Comparison of ENCODE assay signal across 1 cellular context in the genomic region with DNA sequence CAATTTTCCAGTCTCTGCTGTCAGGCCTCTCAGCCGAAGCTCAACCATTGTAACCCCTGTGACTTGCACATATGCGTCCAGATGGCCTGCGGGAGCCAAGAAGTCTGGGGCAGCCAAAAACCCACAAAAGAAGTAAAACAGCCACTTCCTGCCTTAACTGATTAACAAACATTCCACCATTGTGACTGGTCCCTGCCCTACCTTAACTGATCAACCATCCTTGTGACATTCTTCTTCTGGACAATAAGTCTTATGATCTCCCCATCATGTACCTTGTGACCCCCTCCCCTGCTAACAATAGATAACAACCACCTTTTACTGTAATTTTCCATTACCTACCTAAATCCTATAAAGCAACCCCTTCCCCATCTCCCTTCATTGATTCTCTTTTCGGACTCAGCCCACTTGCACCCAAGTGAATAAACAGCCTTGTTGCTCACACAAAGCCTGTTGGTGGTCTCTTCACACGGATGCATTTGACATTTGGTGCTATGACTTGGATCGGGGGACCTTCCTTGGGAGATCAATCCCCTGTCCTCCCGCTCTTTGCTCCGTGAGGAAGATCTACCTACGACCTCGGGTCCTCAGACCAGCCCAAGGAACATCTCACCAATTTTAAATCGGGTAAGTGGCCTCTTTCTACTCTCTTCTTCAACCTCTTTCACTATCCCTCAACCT.
TF ChIP-seq lines count a peak whose summit lies in the region.

No MANE protein-coding gene starts in this region.

TF ChIP-seq in K562, 482 proteins besides CTCF, POLR2A, EP300 and RAD21 (continued from another document and continues in another):
- peak; percentile 50; the same call in 1 of the 2 replicates for TF ChIP-seq MGA (IDR thresholded peaks at IDR 0.05)
- TF ChIP-seq L3MBTL2 (IDR thresholded peaks at IDR 0.05), result peak; percentile 66; the same call in 1 of the 2 replicates
- TF ChIP-seq, protein P1, sequence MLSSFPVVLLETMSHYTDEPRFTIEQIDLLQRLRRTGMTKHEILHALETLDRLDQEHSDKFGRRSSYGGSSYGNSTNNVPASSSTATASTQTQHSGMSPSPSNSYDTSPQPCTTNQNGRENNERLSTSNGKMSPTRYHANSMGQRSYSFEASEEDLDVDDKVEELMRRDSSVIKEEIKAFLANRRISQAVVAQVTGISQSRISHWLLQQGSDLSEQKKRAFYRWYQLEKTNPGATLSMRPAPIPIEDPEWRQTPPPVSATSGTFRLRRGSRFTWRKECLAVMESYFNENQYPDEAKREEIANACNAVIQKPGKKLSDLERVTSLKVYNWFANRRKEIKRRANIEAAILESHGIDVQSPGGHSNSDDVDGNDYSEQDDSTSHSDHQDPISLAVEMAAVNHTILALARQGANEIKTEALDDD (IDR thresholded peaks at IDR 0.05), result peak; percentile 54; the same call in 1 of the 2 replicates
- TF ChIP-seq ZNF143 (CRISPR knock-in tag; IDR thresholded peaks at IDR 0.05), result no peak
- TF ChIP-seq SIN3B (IDR thresholded peaks at IDR 0.05; ENCODE audit: low read depth), result no peak
- TF ChIP-seq, protein P2, sequence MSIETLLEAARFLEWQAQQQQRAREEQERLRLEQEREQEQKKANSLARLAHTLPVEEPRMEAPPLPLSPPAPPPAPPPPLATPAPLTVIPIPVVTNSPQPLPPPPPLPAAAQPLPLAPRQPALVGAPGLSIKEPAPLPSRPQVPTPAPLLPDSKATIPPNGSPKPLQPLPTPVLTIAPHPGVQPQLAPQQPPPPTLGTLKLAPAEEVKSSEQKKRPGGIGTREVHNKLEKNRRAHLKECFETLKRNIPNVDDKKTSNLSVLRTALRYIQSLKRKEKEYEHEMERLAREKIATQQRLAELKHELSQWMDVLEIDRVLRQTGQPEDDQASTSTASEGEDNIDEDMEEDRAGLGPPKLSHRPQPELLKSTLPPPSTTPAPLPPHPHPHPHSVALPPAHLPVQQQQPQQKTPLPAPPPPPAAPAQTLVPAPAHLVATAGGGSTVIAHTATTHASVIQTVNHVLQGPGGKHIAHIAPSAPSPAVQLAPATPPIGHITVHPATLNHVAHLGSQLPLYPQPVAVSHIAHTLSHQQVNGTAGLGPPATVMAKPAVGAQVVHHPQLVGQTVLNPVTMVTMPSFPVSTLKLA (conservative IDR thresholded peaks at IDR 0.05), result 0 out of 4 replicates have a peak, but pooled peaks of 1 of the 2 experiments have one; percentile 34
- no peak for TF ChIP-seq RUNX1 (IDR thresholded peaks at IDR 0.05; ENCODE audit: low read depth)
- no peak for TF ChIP-seq ZNF778 (CRISPR knock-in tag; IDR thresholded peaks at IDR 0.05)
- TF ChIP-seq NRF1 (conservative IDR thresholded peaks at IDR 0.05 in 1 of 2, IDR thresholded peaks at IDR 0.05 in 1 of 2), result 0 out of 4 replicates have a peak, but pooled peaks of 1 of the 2 experiments have one; percentile 30
- TF ChIP-seq, protein P3, sequence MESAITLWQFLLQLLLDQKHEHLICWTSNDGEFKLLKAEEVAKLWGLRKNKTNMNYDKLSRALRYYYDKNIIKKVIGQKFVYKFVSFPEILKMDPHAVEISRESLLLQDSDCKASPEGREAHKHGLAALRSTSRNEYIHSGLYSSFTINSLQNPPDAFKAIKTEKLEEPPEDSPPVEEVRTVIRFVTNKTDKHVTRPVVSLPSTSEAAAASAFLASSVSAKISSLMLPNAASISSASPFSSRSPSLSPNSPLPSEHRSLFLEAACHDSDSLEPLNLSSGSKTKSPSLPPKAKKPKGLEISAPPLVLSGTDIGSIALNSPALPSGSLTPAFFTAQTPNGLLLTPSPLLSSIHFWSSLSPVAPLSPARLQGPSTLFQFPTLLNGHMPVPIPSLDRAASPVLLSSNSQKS (CRISPR knock-in tag; IDR thresholded peaks at IDR 0.05), result no peak
- TF ChIP-seq HDAC6 (IDR thresholded peaks at IDR 0.05; ENCODE audit: low read depth, low read length), result no peak
- TF ChIP-seq HNRNPH1 (optimal IDR thresholded peaks at IDR 0.05; ENCODE audit: low read depth, low read length), result no peak
- peak; percentile 36; the same call in 1 of the 2 replicates for TF ChIP-seq FOXJ2 (tag; IDR thresholded peaks at IDR 0.05)
- TF ChIP-seq, protein P4, sequence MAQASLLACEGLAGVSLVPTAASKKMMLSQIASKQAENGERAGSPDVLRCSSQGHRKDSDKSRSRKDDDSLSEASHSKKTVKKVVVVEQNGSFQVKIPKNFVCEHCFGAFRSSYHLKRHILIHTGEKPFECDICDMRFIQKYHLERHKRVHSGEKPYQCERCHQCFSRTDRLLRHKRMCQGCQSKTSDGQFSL (CRISPR knock-in tag; IDR thresholded peaks at IDR 0.05), result no peak
- TF ChIP-seq, protein P4 (tag; IDR thresholded peaks at IDR 0.05), result 0 out of 4 replicates have a peak, but pooled peaks of 1 of the 2 experiments have one; percentile 6
- TF ChIP-seq NR2C1 (IDR thresholded peaks at IDR 0.05), result 0 out of 2 replicates have a peak, but pooled peaks have one; percentile 30
- TF ChIP-seq NR2C1 (tag; IDR thresholded peaks at IDR 0.05), result no peak
- TF ChIP-seq TAF1 (IDR thresholded peaks at IDR 0.05; ENCODE audit: control insufficient read depth, extremely low read depth, insufficient read depth, low read length, severe bottlenecking), result peak; percentile 51
- TF ChIP-seq POLR2H (tag; IDR thresholded peaks at IDR 0.05; ENCODE audit: low read depth), result peak; percentile 93
- TF ChIP-seq, protein P5, sequence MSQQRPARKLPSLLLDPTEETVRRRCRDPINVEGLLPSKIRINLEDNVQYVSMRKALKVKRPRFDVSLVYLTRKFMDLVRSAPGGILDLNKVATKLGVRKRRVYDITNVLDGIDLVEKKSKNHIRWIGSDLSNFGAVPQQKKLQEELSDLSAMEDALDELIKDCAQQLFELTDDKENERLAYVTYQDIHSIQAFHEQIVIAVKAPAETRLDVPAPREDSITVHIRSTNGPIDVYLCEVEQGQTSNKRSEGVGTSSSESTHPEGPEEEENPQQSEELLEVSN (IDR thresholded peaks at IDR 0.05; ENCODE audit: borderline replicate concordance in 1 of 2, extremely low read depth in 1 of 2, insufficient read depth in 1 of 2, insufficient read length in 1 of 2, low read depth in 1 of 2, low read length in 1 of 2, poor library complexity in 1 of 2, severe bottlenecking in 1 of 2), result peak in 1 of 2 experiments; percentile 33
- no peak for TF ChIP-seq ZNF76 (CRISPR knock-in tag; IDR thresholded peaks at IDR 0.05; ENCODE audit: borderline replicate concordance)
- no peak for TF ChIP-seq ZKSCAN8 (CRISPR knock-in tag; IDR thresholded peaks at IDR 0.05)
- peak; percentile 80; the same call in 1 of the 2 replicates for TF ChIP-seq MITF (IDR thresholded peaks at IDR 0.05)
- no peak for TF ChIP-seq SMARCB1 (IDR thresholded peaks at IDR 0.05; ENCODE audit: insufficient read length, low read depth)
- TF ChIP-seq NR2C2 (CRISPR knock-in tag; IDR thresholded peaks at IDR 0.05), result no peak
- TF ChIP-seq NR2C2 (tag; IDR thresholded peaks at IDR 0.05), result peak; percentile 43; the same call in 1 of the 2 replicates
- TF ChIP-seq ZBTB12 (CRISPR knock-in tag; IDR thresholded peaks at IDR 0.05), result no peak
- no peak for TF ChIP-seq THRAP3 (IDR thresholded peaks at IDR 0.05; ENCODE audit: borderline replicate concordance)
- TF ChIP-seq ZNF282 (CRISPR knock-in tag; IDR thresholded peaks at IDR 0.05), result no peak
- no peak for TF ChIP-seq LARP7 (IDR thresholded peaks at IDR 0.05)
- TF ChIP-seq RBFOX2 (IDR thresholded peaks at IDR 0.05; ENCODE audit: low read depth, low read length), result peak; percentile 65
- no peak for TF ChIP-seq NR0B1 (IDR thresholded peaks at IDR 0.05; ENCODE audit: partially characterized antibody)
- 0 out of 2 replicates have a peak, but pooled peaks have one; percentile 38 for TF ChIP-seq NCOA6 (IDR thresholded peaks at IDR 0.05)
- no peak for TF ChIP-seq CREM (IDR thresholded peaks at IDR 0.05; ENCODE audit: low read depth)
